In the genomic region with DNA sequence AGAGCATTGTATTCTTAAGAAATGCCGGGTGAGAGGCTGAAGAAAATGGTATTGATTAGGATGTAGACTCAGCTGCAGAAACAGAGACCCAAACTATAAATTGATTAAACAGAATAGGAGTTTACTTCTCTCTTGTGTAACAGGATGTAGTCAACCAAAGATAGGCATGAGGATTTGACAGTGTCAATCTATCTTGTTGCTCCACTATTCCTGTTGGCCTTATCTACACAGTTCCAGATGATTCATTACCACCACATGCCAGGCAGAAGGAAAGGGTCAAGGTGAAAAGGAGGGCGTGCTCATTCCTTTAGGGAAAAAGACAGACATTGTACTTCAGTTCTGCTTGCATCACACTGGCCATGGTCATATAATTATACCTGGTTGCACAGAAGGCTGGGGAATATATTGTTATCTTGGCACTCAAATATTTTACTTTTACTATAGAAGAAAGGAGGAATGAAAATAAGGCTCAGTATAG, we compare ENCODE assay signal across 1 cellular context.
TF ChIP-seq lines count a peak whose summit lies in the region.

No MANE protein-coding gene starts in this region.

TF ChIP-seq in K562, 482 proteins besides CTCF, POLR2A, EP300 and RAD21 (continued from another document and continues in another):
- TF ChIP-seq E2F8 (IDR thresholded peaks at IDR 0.05; ENCODE audit: low read depth, partially characterized antibody) (peak; percentile 63), TAF15 (IDR thresholded peaks at IDR 0.05; ENCODE audit: low read depth, low read length) (no peak), ZBTB7A (IDR thresholded peaks at IDR 0.05; ENCODE audit: borderline replicate concordance, control insufficient read depth, low read depth, low read length) (no peak), NCOA6 (IDR thresholded peaks at IDR 0.05) (peak; percentile 76), ERF (CRISPR knock-in tag; IDR thresholded peaks at IDR 0.05) (0 out of 2 replicates have a peak, but pooled peaks have one; percentile 86), FOXP4 (CRISPR knock-in tag; IDR thresholded peaks at IDR 0.05; ENCODE audit: borderline replicate concordance) (no peak), KDM1A (IDR thresholded peaks at IDR 0.05) (peak; percentile 97), ZFP30 (CRISPR knock-in tag; IDR thresholded peaks at IDR 0.05; ENCODE audit: borderline replicate concordance) (no peak), NFATC3 (IDR thresholded peaks at IDR 0.05) (0 out of 2 replicates have a peak, but pooled peaks have one; percentile 43), HNRNPUL1 (IDR thresholded peaks at IDR 0.05; ENCODE audit: low read length) (no peak), HMGN3 (IDR thresholded peaks at IDR 0.05; ENCODE audit: borderline replicate concordance, extremely low read depth, insufficient read length, low read depth, low read length) (peak; percentile 71), FOXM1 (IDR thresholded peaks at IDR 0.05; ENCODE audit: low read depth) (peak; percentile 92), FOXM1 (CRISPR knock-in tag; IDR thresholded peaks at IDR 0.05; ENCODE audit: low read depth) (no peak), FIP1L1 (IDR thresholded peaks at IDR 0.05; ENCODE audit: low read depth, low read length, poor library complexity, severe bottlenecking) (no peak), SRF (CRISPR knock-in tag; IDR thresholded peaks at IDR 0.05) (peak in 1 of 2 experiments; percentile 87; a peak in 1 of 4 replicates), NEUROD1 (IDR thresholded peaks at IDR 0.05; ENCODE audit: borderline replicate concordance, low read depth, low read length, partially characterized antibody) (peak; percentile 96), ETV5 (CRISPR knock-in tag; IDR thresholded peaks at IDR 0.05; ENCODE audit: low read depth) (peak; percentile 98), ZNF561 (CRISPR knock-in tag; conservative IDR thresholded peaks at IDR 0.05) (no peak), ZNF644 (tag; IDR thresholded peaks at IDR 0.05; ENCODE audit: low read depth) (no peak), GABPA (tag; conservative IDR thresholded peaks at IDR 0.05; ENCODE audit: low read depth) (peak; percentile 57), ZBTB12 (CRISPR knock-in tag; IDR thresholded peaks at IDR 0.05) (peak; percentile 42; the same call in 1 of the 2 replicates), STAT5A (IDR thresholded peaks at IDR 0.05; ENCODE audit: borderline replicate concordance, low read length) (peak; percentile 96), ARID4B (CRISPR knock-in tag; IDR thresholded peaks at IDR 0.05) (no peak), PHF21A (IDR thresholded peaks at IDR 0.05; ENCODE audit: borderline replicate concordance, low read depth) (no peak), CXXC5 (CRISPR knock-in tag; IDR thresholded peaks at IDR 0.05) (peak; percentile 76), ZNF174 (CRISPR knock-in tag; IDR thresholded peaks at IDR 0.05) (no peak), OTX1 (CRISPR knock-in tag; IDR thresholded peaks at IDR 0.05) (peak; percentile 91), JUND (IDR thresholded peaks at IDR 0.05; ENCODE audit: borderline replicate concordance, low read depth, low read length) (peak; percentile 94), JUND (tag; IDR thresholded peaks at IDR 0.05; ENCODE audit: borderline replicate concordance, low read depth, low read length) (peak; percentile 92; the same call in 2 of the 3 replicates), LARP7 (IDR thresholded peaks at IDR 0.05) (no peak), CREB1 (IDR thresholded peaks at IDR 0.05) (peak; percentile 73), CREB1 (CRISPR knock-in tag; IDR thresholded peaks at IDR 0.05) (no peak), PML (IDR thresholded peaks at IDR 0.05; ENCODE audit: low read length) (peak; percentile 98), PHF8 (IDR thresholded peaks at IDR 0.05; ENCODE audit: borderline replicate concordance, low read length) (no peak), MYNN (IDR thresholded peaks at IDR 0.05) (peak; percentile 94), MYNN (CRISPR knock-in tag; IDR thresholded peaks at IDR 0.05) (no peak), MAFG (tag; conservative IDR thresholded peaks at IDR 0.05) (0 out of 2 replicates have a peak, but pooled peaks have one; percentile 13), KAT2B (IDR thresholded peaks at IDR 0.05; ENCODE audit: low read depth, low read length) (no peak), LCOR (CRISPR knock-in tag; IDR thresholded peaks at IDR 0.05) (no peak), IRF2 (CRISPR knock-in tag; IDR thresholded peaks at IDR 0.05) (no peak), E2F3 (CRISPR knock-in tag; IDR thresholded peaks at IDR 0.05) (no peak)
- TF ChIP-seq, protein P1, sequence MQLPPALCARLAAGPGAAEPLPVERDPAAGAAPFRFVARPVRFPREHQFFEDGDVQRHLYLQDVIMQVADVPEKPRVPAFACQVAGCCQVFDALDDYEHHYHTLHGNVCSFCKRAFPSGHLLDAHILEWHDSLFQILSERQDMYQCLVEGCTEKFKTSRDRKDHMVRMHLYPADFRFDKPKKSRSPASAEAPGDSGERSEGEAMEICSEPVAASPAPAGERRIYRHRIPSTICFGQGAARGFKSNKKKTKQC (CRISPR knock-in tag; IDR thresholded peaks at IDR 0.05) = no peak
- TF ChIP-seq, protein P2, sequence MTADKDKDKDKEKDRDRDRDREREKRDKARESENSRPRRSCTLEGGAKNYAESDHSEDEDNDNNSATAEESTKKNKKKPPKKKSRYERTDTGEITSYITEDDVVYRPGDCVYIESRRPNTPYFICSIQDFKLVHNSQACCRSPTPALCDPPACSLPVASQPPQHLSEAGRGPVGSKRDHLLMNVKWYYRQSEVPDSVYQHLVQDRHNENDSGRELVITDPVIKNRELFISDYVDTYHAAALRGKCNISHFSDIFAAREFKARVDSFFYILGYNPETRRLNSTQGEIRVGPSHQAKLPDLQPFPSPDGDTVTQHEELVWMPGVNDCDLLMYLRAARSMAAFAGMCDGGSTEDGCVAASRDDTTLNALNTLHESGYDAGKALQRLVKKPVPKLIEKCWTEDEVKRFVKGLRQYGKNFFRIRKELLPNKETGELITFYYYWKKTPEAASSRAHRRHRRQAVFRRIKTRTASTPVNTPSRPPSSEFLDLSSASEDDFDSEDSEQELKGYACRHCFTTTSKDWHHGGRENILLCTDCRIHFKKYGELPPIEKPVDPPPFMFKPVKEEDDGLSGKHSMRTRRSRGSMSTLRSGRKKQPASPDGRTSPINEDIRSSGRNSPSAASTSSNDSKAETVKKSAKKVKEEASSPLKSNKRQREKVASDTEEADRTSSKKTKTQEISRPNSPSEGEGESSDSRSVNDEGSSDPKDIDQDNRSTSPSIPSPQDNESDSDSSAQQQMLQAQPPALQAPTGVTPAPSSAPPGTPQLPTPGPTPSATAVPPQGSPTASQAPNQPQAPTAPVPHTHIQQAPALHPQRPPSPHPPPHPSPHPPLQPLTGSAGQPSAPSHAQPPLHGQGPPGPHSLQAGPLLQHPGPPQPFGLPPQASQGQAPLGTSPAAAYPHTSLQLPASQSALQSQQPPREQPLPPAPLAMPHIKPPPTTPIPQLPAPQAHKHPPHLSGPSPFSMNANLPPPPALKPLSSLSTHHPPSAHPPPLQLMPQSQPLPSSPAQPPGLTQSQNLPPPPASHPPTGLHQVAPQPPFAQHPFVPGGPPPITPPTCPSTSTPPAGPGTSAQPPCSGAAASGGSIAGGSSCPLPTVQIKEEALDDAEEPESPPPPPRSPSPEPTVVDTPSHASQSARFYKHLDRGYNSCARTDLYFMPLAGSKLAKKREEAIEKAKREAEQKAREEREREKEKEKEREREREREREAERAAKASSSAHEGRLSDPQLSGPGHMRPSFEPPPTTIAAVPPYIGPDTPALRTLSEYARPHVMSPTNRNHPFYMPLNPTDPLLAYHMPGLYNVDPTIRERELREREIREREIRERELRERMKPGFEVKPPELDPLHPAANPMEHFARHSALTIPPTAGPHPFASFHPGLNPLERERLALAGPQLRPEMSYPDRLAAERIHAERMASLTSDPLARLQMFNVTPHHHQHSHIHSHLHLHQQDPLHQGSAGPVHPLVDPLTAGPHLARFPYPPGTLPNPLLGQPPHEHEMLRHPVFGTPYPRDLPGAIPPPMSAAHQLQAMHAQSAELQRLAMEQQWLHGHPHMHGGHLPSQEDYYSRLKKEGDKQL (CRISPR knock-in tag; IDR thresholded peaks at IDR 0.05; ENCODE audit: borderline replicate concordance) = no peak
- TF ChIP-seq, protein P3, sequence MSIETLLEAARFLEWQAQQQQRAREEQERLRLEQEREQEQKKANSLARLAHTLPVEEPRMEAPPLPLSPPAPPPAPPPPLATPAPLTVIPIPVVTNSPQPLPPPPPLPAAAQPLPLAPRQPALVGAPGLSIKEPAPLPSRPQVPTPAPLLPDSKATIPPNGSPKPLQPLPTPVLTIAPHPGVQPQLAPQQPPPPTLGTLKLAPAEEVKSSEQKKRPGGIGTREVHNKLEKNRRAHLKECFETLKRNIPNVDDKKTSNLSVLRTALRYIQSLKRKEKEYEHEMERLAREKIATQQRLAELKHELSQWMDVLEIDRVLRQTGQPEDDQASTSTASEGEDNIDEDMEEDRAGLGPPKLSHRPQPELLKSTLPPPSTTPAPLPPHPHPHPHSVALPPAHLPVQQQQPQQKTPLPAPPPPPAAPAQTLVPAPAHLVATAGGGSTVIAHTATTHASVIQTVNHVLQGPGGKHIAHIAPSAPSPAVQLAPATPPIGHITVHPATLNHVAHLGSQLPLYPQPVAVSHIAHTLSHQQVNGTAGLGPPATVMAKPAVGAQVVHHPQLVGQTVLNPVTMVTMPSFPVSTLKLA (conservative IDR thresholded peaks at IDR 0.05) = peak; percentile 81 to 91
